ENCODE assay signal across 19 cellular contexts in the genomic region with DNA sequence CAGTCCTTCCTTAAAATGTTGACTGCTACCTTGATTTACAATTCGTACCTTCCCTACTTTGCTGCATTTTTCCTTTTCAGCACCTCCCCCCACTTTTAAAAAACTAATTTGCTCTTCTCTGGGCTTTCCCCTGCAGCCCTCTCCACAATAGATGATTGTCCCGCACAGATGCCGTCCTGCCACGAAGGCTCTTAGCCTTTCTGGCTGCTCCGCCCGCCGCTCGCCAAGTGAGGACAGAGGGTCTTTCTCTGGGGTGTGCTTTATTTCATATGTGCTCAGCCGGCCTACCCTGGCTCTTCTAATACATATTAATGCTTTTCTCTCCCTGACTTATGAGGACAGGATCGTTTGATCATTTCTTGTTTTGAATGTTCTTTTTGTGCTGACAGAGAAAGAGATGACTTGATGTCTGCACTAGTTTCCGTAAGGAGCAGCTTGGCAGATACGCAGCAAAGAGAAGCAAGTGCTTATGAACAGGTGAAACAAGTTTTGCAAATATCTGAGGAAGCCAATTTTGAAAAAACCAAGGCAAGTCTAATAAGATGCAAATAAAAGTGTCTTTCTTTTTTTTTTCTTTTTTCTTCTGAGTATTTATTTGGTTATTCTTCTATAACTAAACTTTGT.
A peak's percentile ranks its signal among the peaks of the same experiment; 100 is the strongest.
DNase-seq lines count a peak whose midpoint lies in the region; ATAC-seq, FAIRE-seq and TF ChIP-seq lines count a peak whose summit lies in the region.
"Had no signal": no experiment of that assay in that cellular context is flagged by ENCODE, and none has a peak within 500 bp of the region (broad histone marks: within the 10 kb centered on the region; RNA-seq: fewer than 3 reads in every experiment).

No MANE protein-coding gene starts in this region.

- H3K4me3 Mint-ChIP-seq in MCF 10A (ENCODE audit: unreplicated experiment) = no peak overlapping the region
- H3K4me3 Mint-ChIP-seq: activated CD8-positive, alpha-beta T cell treated with anti-CD3 and anti-CD28 coated beads, Interleukin-2, amount 10 ng/mL, durations not matched to agents 7 days and 5 days; CD8-positive, alpha-beta T cell; naive thymus-derived CD4-positive, alpha-beta T cell had no signal

- no peak for TF ChIP-seq EP300 in neural cell (conservative IDR thresholded peaks at IDR 0.05; ENCODE audit: poor library complexity, severe bottlenecking)

- H3K36me3 ChIP-seq in breast epithelium (no peaks in the 10 kb centered on the region), neural cell (ENCODE audit: insufficient read depth, low read length) (peaks cover 12% of the 10 kb centered on the region), upper lobe of right lung (peaks cover 25% of the 10 kb centered on the region)
- H3K36me3 ChIP-seq: uterus had no signal

- no peak overlapping the region for H3K9ac ChIP-seq in neural cell (ENCODE audit: low read length)
- H3K9ac ChIP-seq: SK-N-SH had no signal

- TF ChIP-seq CTCF in breast epithelium (IDR thresholded peaks at IDR 0.05) (no peak), MCF 10A (IDR thresholded peaks at IDR 0.05; ENCODE audit: unreplicated experiment) (no peak), neural cell (IDR thresholded peaks at IDR 0.05; ENCODE audit: poor library complexity, severe bottlenecking) (no peak), upper lobe of right lung (IDR thresholded peaks at IDR 0.05) (no peak)

- no peaks in the 10 kb centered on the region for H4K20me1 ChIP-seq in neural cell (ENCODE audit: insufficient read depth)

- no peak overlapping the region for H3K27ac Mint-ChIP-seq in MCF 10A (ENCODE audit: low read depth, unreplicated experiment)
- H3K27ac Mint-ChIP-seq: activated CD8-positive, alpha-beta T cell treated with anti-CD3 and anti-CD28 coated beads, Interleukin-2, amount 10 ng/mL, durations not matched to agents 7 days and 5 days; CD8-positive, alpha-beta T cell had no signal

- no peaks in the 10 kb centered on the region for H3K9me2 ChIP-seq in neural cell (ENCODE audit: insufficient read depth, low read length)
- H3K9me2 ChIP-seq: SK-N-SH had no signal

- H3K27me3 ChIP-seq in breast epithelium (no peaks in the 10 kb centered on the region), neural cell (ENCODE audit: insufficient read depth, low read depth, low read length) (no peaks in the 10 kb centered on the region), upper lobe of right lung (no peaks in the 10 kb centered on the region)
- H3K27me3 ChIP-seq: uterus had no signal

- POLR2A ChIA-PET in MCF 10A (lab: Yijun Ruan, JAX) = no interaction called here

- H2AFZ ChIP-seq in neural cell (ENCODE audit: low read depth, low read length) = no peak overlapping the region

- H3K4me3 ChIP-seq in breast epithelium (peak overlapping the region in 2 of 3 donors; percentile 1 to 30), neural cell (ENCODE audit: low read length) (peak overlapping the region; percentile 45), upper lobe of right lung (no peak overlapping the region)
- H3K4me3 ChIP-seq: uterus had no signal

- intact Hi-C loops in breast epithelium (cut with DNase I; ENCODE audit: low total_unique reads) = no loop called here
- intact Hi-C loops in MCF 10A (cut with micrococcal nuclease) = no loop called here
- intact Hi-C loops in upper lobe of right lung (cut with DNase I) = no loop called here
- intact Hi-C loops in Right ventricle myocardium inferior (cut with DNase I) = no loop called here

- CTCF ChIA-PET in MCF 10A (lab: Yijun Ruan, JAX) = interaction anchor here (0.6 kb wide), 1 partner anchor 103 kb away, joined by 3 read pairs; no protein-coding TSS in a partner anchor

- H3K27me3 Mint-ChIP-seq in MCF 10A (ENCODE audit: insufficient read depth, unreplicated experiment) = no peaks in the 10 kb centered on the region
- H3K27me3 Mint-ChIP-seq: naive thymus-derived CD4-positive, alpha-beta T cell had no signal

- ATAC-seq in upper lobe of right lung (peak; percentile 43), GM21528 (IDR thresholded peaks at IDR 0.05; ENCODE audit: low FRiP score, unreplicated experiment) (no peak), Right ventricle myocardium inferior (no peak)
- ATAC-seq: activated CD8-positive, alpha-beta T cell treated with anti-CD3 and anti-CD28 coated beads, Interleukin-2, amount 10 ng/mL, durations not matched to agents 7 days and 5 days; CD8-positive, alpha-beta T cell; naive thymus-derived CD4-positive, alpha-beta T cell had no signal

- H3K9me3 ChIP-seq in breast epithelium = no peaks in the 10 kb centered on the region
- H3K9me3 ChIP-seq in neural cell (ENCODE audit: low read length) = no peaks in the 10 kb centered on the region
- no peaks in the 10 kb centered on the region for H3K9me3 ChIP-seq in upper lobe of right lung
- H3K9me3 ChIP-seq: SK-N-SH, uterus had no signal

- H3K27ac ChIP-seq in breast epithelium = peak overlapping the region in 1 of 2 donors; percentile 70
- H3K27ac ChIP-seq in neural cell (ENCODE audit: low read length) = no peak overlapping the region
- peak overlapping the region; percentile 44 for H3K27ac ChIP-seq in upper lobe of right lung
- H3K27ac ChIP-seq: uterus had no signal

- H3K4me1 ChIP-seq in breast epithelium (no peaks in the 10 kb centered on the region), upper lobe of right lung (peaks cover 23% of the 10 kb centered on the region)
- H3K4me1 ChIP-seq: uterus had no signal

- H3K79me2 ChIP-seq in neural cell (replicated peaks; ENCODE audit: insufficient read depth, low read length) = no peaks in the 10 kb centered on the region

- H3K9me3 Mint-ChIP-seq in MCF 10A (ENCODE audit: unreplicated experiment) = no peaks in the 10 kb centered on the region
- H3K9me3 Mint-ChIP-seq: CD8-positive, alpha-beta T cell; naive thymus-derived CD4-positive, alpha-beta T cell had no signal

- no peaks in the 10 kb centered on the region for H3F3A ChIP-seq in neural cell (ENCODE audit: insufficient read depth, low read length, poor library complexity, severe bottlenecking)

- DNase-seq in breast epithelium (ENCODE audit: low spot score in 2 of 2) = peak in 1 of 2 donors; percentile 30
- DNase-seq in MCF 10A (ENCODE audit: unreplicated experiment) = no peak
- peak; percentile 16 to 37 for DNase-seq in frontal cortex (ENCODE audit: low spot score in 2 of 2)
- no peak for DNase-seq in upper lobe of right lung
- DNase-seq in SHP77 treated with DMSO at 0.1 percent for 48 hours (lab: John Stamatoyannopoulos, UW) = no peak
- no peak for DNase-seq in Right ventricle myocardium inferior (ENCODE audit: missing footprints)
- DNase-seq: 8988T; activated CD8-positive, alpha-beta T cell treated with anti-CD3 and anti-CD28 coated beads, Interleukin-2, amount 10 ng/mL, durations not matched to agents 7 days and 5 days; CD8-positive, alpha-beta T cell; MV-4-11; naive thymus-derived CD4-positive, alpha-beta T cell; NCI-H226; SK-N-SH; stimulated activated CD4-positive, alpha-beta T cell treated with anti-CD3 and anti-CD28 coated beads, Interleukin-4, amount 100 ng/mL, for 24 hours; uterus had no signal

- H3K4me1 Mint-ChIP-seq in MCF 10A (ENCODE audit: insufficient read depth, unreplicated experiment) = peaks cover 14% of the 10 kb centered on the region

- no peak overlapping the region for H3K4me2 ChIP-seq in neural cell (ENCODE audit: low read length)
- H3K4me2 ChIP-seq: SK-N-SH had no signal

- no peak for TF ChIP-seq POLR2A in breast epithelium (IDR thresholded peaks at IDR 0.05)

- H3K36me3 Mint-ChIP-seq in MCF 10A (ENCODE audit: insufficient read depth, unreplicated experiment) = peaks cover 65% of the 10 kb centered on the region

- no peak for TF ChIP-seq RAD21 in neural cell (conservative IDR thresholded peaks at IDR 0.05)

- peak; percentile 6 for FAIRE-seq in frontal cortex (lab: Jason Lieb, UNC)
- FAIRE-seq: bronchial epithelial cell, endometrium had no signal

- BruUV-seq in MCF 10A (replicated peaks; lab: Mats Ljungman, UMichigan) = no TSS peak

TF ChIP-seq in neural cell, 6 proteins besides CTCF, POLR2A, EP300 and RAD21:
- TF ChIP-seq MXI1 (conservative IDR thresholded peaks at IDR 0.05; ENCODE audit: poor library complexity, severe bottlenecking) = no peak
- TF ChIP-seq EZH2 (IDR thresholded peaks at IDR 0.05; ENCODE audit: borderline replicate concordance, insufficient read depth, low read length, poor library complexity, severe bottlenecking) = no peak
- TF ChIP-seq SMC3 (conservative IDR thresholded peaks at IDR 0.05; ENCODE audit: poor library complexity) = no peak
- TF ChIP-seq, protein P1, sequence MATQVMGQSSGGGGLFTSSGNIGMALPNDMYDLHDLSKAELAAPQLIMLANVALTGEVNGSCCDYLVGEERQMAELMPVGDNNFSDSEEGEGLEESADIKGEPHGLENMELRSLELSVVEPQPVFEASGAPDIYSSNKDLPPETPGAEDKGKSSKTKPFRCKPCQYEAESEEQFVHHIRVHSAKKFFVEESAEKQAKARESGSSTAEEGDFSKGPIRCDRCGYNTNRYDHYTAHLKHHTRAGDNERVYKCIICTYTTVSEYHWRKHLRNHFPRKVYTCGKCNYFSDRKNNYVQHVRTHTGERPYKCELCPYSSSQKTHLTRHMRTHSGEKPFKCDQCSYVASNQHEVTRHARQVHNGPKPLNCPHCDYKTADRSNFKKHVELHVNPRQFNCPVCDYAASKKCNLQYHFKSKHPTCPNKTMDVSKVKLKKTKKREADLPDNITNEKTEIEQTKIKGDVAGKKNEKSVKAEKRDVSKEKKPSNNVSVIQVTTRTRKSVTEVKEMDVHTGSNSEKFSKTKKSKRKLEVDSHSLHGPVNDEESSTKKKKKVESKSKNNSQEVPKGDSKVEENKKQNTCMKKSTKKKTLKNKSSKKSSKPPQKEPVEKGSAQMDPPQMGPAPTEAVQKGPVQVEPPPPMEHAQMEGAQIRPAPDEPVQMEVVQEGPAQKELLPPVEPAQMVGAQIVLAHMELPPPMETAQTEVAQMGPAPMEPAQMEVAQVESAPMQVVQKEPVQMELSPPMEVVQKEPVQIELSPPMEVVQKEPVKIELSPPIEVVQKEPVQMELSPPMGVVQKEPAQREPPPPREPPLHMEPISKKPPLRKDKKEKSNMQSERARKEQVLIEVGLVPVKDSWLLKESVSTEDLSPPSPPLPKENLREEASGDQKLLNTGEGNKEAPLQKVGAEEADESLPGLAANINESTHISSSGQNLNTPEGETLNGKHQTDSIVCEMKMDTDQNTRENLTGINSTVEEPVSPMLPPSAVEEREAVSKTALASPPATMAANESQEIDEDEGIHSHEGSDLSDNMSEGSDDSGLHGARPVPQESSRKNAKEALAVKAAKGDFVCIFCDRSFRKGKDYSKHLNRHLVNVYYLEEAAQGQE (IDR thresholded peaks at IDR 0.05; ENCODE audit: borderline replicate concordance) = no peak
- TF ChIP-seq POLR2AphosphoS5 (IDR thresholded peaks at IDR 0.05) = no peak
- TF ChIP-seq TAF1 (IDR thresholded peaks at IDR 0.05; ENCODE audit: low read depth) = no peak
TF ChIP-seq in neural cell: peak in this region for 0.

Comparison
In these comparisons a context has a peak if more than half of its experiments do, and no peak if none do; other contexts are left out.
1. DNase-seq: peak in frontal cortex (2 of 2); none in MCF 10A (single experiment), upper lobe of right lung (single experiment), SHP77 treated with DMSO at 0.1 percent for 48 hours (single experiment) and Right ventricle myocardium inferior (single experiment).